Comparison of ENCODE assay signal across 8 cellular contexts in the genomic region with DNA sequence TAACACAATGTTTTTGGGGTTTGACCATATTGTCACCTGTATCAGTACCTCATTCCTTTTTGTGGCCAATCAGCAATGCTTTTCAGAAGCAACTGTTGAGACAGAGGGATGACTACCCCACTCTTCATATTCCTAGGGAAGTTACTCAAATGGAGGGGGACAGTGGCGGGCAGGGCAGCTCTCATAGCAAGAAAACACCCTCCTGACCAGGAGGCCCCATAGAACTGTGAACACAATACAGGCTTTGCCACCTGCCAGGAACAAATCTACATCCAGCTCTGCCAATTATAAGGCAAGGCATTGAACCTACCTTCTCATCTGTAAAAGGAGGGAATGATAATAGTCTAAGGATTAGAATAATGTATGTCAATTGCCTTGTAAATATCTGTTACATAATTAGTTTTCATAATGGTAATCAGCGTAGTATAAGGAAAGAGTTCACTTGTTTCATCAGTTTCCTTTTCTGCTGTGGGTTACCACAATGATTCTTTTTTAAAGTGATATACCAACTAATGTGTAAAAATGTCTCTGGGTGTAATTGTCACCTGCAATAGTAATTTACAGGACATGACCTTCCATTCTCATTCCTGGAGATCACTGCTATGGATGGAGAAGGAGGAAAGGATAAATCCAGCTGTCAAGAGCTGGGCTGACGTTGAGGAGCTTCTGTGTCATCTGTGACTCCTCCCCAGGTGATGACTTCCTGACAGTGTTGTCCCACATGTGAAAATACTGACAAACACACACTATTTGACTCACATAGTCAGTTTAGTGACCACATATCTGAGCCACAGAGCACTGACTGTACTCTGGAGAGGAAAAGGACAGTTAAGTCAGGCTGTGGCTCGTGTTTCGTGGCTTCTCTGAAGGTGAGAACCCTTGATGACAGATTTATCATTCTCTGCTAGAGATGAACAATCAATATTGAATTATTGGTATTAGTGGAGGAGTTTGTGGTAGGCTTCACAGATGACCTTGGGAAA. TPM values are rescaled to one million over a fixed set of nuclear protein-coding genes. Genes with fewer than 3 reads are reported as not detected.
DNase-seq lines count a peak whose midpoint lies in the region; ATAC-seq lines count a peak whose summit lies in the region.

No MANE protein-coding gene starts in this region.

- H3K27ac Mint-ChIP-seq in CD4-positive, alpha-beta memory T cell, result peak overlapping the region; percentile 96 to 99 (median 99)

- no peaks in the 10 kb centered on the region for H3K9me3 ChIP-seq in CD4-positive, alpha-beta memory T cell (ENCODE audit: control insufficient read depth in 1 of 2, low read length in 2 of 2)

- peaks cover 39% of the 10 kb centered on the region for H3K4me1 ChIP-seq in CD4-positive, alpha-beta memory T cell (ENCODE audit: insufficient read depth, low read length)

- H3K4me3 ChIP-seq in CD4-positive, alpha-beta memory T cell (ENCODE audit: low read length in 2 of 2), result peak overlapping the region in 1 of 2 donors; percentile 12

- no peaks in the 10 kb centered on the region for H3K9me3 Mint-ChIP-seq in CD4-positive, alpha-beta memory T cell

- CTCF ChIA-PET in CD4-positive, alpha-beta memory T cell (lab: Charles Lee; ENCODE audit: partially characterized antibody), result interaction anchor here (0.7 to 1.7 kb wide), 6 partner anchors 25 to 149 kb away, joined by 3 to 8 read pairs (median 5); a partner anchor contains a TSS

- H3K27ac ChIP-seq in CD4-positive, alpha-beta memory T cell (ENCODE audit: low read depth, low read length), result peak overlapping the region; percentile 63

- H3K4me1 Mint-ChIP-seq in CD4-positive, alpha-beta memory T cell, result peaks cover 33 to 57% (median 45%) of the 10 kb centered on the region in 4 donors

- ATAC-seq in GM21390 (IDR thresholded peaks at IDR 0.05; ENCODE audit: unreplicated experiment) (peak; percentile 74), left lobe of liver (no peak)

- POLR2A ChIA-PET in CD4-positive, alpha-beta memory T cell (lab: Charles Lee; ENCODE audit: partially characterized antibody), result interaction anchor here (1.0 to 3.1 kb wide), 15 partner anchors 10 to 1285 kb away, joined by 3 to 58 read pairs (median 5); a partner anchor contains a TSS

- intact Hi-C loops in CD4-positive, alpha-beta memory T cell (cut with micrococcal nuclease), result loop anchor here (1.0 to 5.0 kb wide), 5 partner anchors 10 to 88 kb away; a partner anchor contains a TSS

- peak; percentile 64 to 80 (median 77) for DNase-seq in CD4-positive, alpha-beta memory T cell
- peak; percentile 65 for DNase-seq in HT1080 (ENCODE audit: low read depth)
- peak; percentile 44 for DNase-seq in activated T-helper 9 cell treated with anti-CD3 and anti-CD28 coated beads, Interleukin-2, amount 50 U/mL, for 16 hours (ENCODE audit: low read depth)
- DNase-seq in stimulated activated CD4-positive, alpha-beta T cell treated with anti-CD3 and anti-CD28 coated beads, TNF-alpha, amount 100 ng/mL, for 24 hours (ENCODE audit: low read depth in 3 of 3), result peak; percentile 33 to 60 (median 59)
- no peak for DNase-seq in NCI-H748 treated with DMSO at 0.1 percent for 48 hours (lab: John Stamatoyannopoulos, UW)
- no peak for DNase-seq in AML-193 (lab: John Stamatoyannopoulos, UW)
- no peak for DNase-seq in left lobe of liver (ENCODE audit: low spot score)

- no peaks in the 10 kb centered on the region for H3K27me3 ChIP-seq in CD4-positive, alpha-beta memory T cell (ENCODE audit: insufficient read depth, low read length)

- peak overlapping the region; percentile 55 to 89 (median 82) for H3K4me3 Mint-ChIP-seq in CD4-positive, alpha-beta memory T cell

- no peaks in the 10 kb centered on the region for H3K27me3 Mint-ChIP-seq in CD4-positive, alpha-beta memory T cell

- no peaks in the 10 kb centered on the region for H3K36me3 ChIP-seq in CD4-positive, alpha-beta memory T cell (ENCODE audit: insufficient read depth, low read length)

- no peaks in the 10 kb centered on the region for H3K36me3 Mint-ChIP-seq in CD4-positive, alpha-beta memory T cell

RNA-seq across cellular contexts. Expression of a gene that starts 13.4 kb away (rescaled TPM):
- total RNA-seq in CD4-positive, alpha-beta memory T cell, result 1 to 10 TPM; 1.5 to 1.9 TPM
- polyA plus RNA-seq in CD4-positive, alpha-beta memory T cell, result under 1 TPM in 1 of 2 donors, not detected in 1; 0.30 TPM
- total RNA-seq in HT1080 (2014; rRNA removed; shearing (Covaris generic)), result 7.7 and 8.9 TPM in 2 replicates
- polyA plus RNA-seq in HT1080 (2015; cell fraction: cytosol; rRNA removed), result 3.7 and 4.9 TPM in 2 replicates
- polyA plus RNA-seq in HT1080 (2015; cell fraction: nucleus; rRNA removed), result 21.5 and 24.0 TPM in 2 replicates
- 5.0 TPM for total RNA-seq in left lobe of liver

RNA-seq across cellular contexts. Expression of a gene that starts 55.8 kb away (rescaled TPM):
- 10 to 100 TPM; 90.4 to 96.7 TPM for total RNA-seq in CD4-positive, alpha-beta memory T cell
- 10 to 100 TPM; 60.3 to 64.4 TPM for polyA plus RNA-seq in CD4-positive, alpha-beta memory T cell
- total RNA-seq in HT1080 (2014; rRNA removed; shearing (Covaris generic)), result 27.8 and 34.9 TPM in 2 replicates
- 19.4 and 20.7 TPM in 2 replicates for polyA plus RNA-seq in HT1080 (2015; cell fraction: cytosol; rRNA removed)
- polyA plus RNA-seq in HT1080 (2015; cell fraction: nucleus; rRNA removed), result 43.2 and 50.8 TPM in 2 replicates
- total RNA-seq in left lobe of liver, result 10.4 TPM

Comparison
In these comparisons a context has a peak if more than half of its experiments do, and no peak if none do; other contexts are left out.
1. DNase-seq: peak in CD4-positive, alpha-beta memory T cell (5 of 5), HT1080 (single experiment), activated T-helper 9 cell treated with anti-CD3 and anti-CD28 coated beads, Interleukin-2, amount 50 U/mL, for 16 hours (single experiment) and stimulated activated CD4-positive, alpha-beta T cell treated with anti-CD3 and anti-CD28 coated beads, TNF-alpha, amount 100 ng/mL, for 24 hours (3 of 3); none in NCI-H748 treated with DMSO at 0.1 percent for 48 hours (single experiment), AML-193 (0 of 2) and left lobe of liver (single experiment).